Comparison of ENCODE assay signal across 12 cellular contexts in genomic region chr22:26045051-26045450, GRCh38.
"Had no signal": no experiment of that assay in that cellular context is flagged by ENCODE, and none has a peak within 500 bp of the region (broad histone marks: within the 10 kb centered on the region; RNA-seq: fewer than 3 reads in every experiment).

No MANE protein-coding gene starts in this region.

- H3K4me3 ChIP-seq: gastroesophageal sphincter, heart left ventricle, prostate gland had no signal

- H3K4me1 ChIP-seq: gastroesophageal sphincter, heart left ventricle, prostate gland had no signal

- H3K36me3 ChIP-seq: gastroesophageal sphincter, heart left ventricle, prostate gland, WERI-Rb-1 had no signal

- H3K9me3 ChIP-seq: gastroesophageal sphincter, heart left ventricle, prostate gland had no signal

- H3K27me3 ChIP-seq: heart left ventricle had no signal

- ATAC-seq: gastroesophageal sphincter, heart left ventricle, left ventricle myocardium superior, right cardiac atrium had no signal

- DNase-seq: activated CD4-positive, alpha-beta T cell treated with anti-CD3 and anti-CD28 coated beads, Interleukin-2, amount 50 U/mL, for 4 hours; activated gamma-delta T cell; cerebellar nuclear complex; cortex of kidney; heart left ventricle; left ventricle myocardium superior; occipital lobe; T-helper 2 cell; WERI-Rb-1 had no signal

- H3K27ac ChIP-seq: gastroesophageal sphincter, heart left ventricle, prostate gland, WERI-Rb-1 had no signal
